ENCODE assay signal across 27 cellular contexts in the genomic region with DNA sequence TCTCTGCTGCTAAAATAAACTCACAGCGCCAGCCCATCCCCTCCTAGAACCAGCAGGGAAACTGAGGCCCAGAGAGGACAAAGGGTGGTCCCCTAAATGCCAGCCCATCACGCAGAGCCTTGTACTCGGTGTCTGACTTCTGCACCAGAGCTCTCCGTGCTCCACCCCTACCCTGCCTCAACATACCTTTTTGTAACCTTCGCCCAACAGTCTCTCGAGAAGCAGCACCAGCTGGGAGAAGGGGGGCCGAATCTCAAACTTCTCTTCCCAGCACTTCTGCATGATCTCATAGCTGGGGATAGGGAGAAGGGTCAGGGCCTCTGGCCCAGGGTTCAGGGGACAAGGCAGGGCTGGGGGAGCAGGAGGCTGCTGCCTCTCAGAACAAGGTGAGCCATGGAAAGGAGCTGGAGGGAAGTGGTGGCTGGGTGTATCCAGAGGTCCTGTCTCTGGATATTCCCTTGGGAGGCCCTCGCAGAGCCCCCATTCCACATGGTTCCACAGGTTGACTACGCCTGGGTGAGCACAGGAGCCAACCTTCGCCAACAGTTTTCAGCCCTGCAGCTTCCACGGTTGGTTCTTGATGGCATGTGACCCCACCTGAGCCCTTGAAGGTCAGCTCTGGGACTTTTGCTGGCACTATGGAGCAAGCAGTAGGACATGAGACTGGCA. TPM values are rescaled to one million over a fixed set of nuclear protein-coding genes. Genes with fewer than 3 reads are reported as not detected.
DNase-seq lines count a peak whose midpoint lies in the region; TF ChIP-seq lines count a peak whose summit lies in the region.
"Had no signal": no experiment of that assay in that cellular context is flagged by ENCODE, and none has a peak within 500 bp of the region (broad histone marks: within the 10 kb centered on the region; RNA-seq: fewer than 3 reads in every experiment).

No MANE protein-coding gene starts in this region.

- DNase-seq in activated T-cell treated with anti-CD3 and anti-CD28 coated beads, Interleukin-2, amount 50 U/mL, for 24 hours = peak; percentile 2
- no peak for DNase-seq in activated T-cell treated with anti-CD3 and anti-CD28 coated beads, Interleukin-2, amount 50 U/mL, for 1 hour
- no peak for DNase-seq in chondrocyte (ENCODE audit: low spot score)
- DNase-seq in mesenteric fat pad (ENCODE audit: low spot score) = peak; percentile 69
- peak; percentile 33 for DNase-seq in ureter (ENCODE audit: low spot score)
- DNase-seq in NCI-H2196 treated with DMSO at 0.1 percent for 48 hours (lab: John Stamatoyannopoulos, UW; ENCODE audit: unreplicated experiment) = no peak
- no peak for DNase-seq in dedifferentiated amniotic fluid mesenchymal stem cell (ENCODE audit: extremely low spot score)
- no peak for DNase-seq in glutamatergic neuron
- DNase-seq: activated CD4-positive, alpha-beta T cell treated with anti-CD3 and anti-CD28 coated beads for 4 hours; activated CD8-positive, alpha-beta memory T cell treated with anti-CD3 and anti-CD28 coated beads for 24 hours; activated effector memory CD4-positive, alpha-beta T cell treated with Interleukin-2 at 50 U/mL for 16 hours; activated naive CD8-positive, alpha-beta T cell treated with anti-CD3 and anti-CD28 coated beads for 36 hours; activated T-cell treated with anti-CD3 and anti-CD28 coated beads for 4 hours; Calu3; DMS79; NCI-H146; NCI-H345; SHP77; stimulated activated CD4-positive, alpha-beta T cell treated with anti-CD3 and anti-CD28 coated beads, Interleukin-4, amount 100 ng/mL, for 24 hours had no signal

- H3K9me3 Mint-ChIP-seq in activated T-cell treated with anti-CD3 and anti-CD28 coated beads, Interleukin-2, amount 50 U/mL, for 24 hours = no peaks in the 10 kb centered on the region
- H3K9me3 Mint-ChIP-seq in chondrocyte (ENCODE audit: low read depth) (no peaks in the 10 kb centered on the region), glutamatergic neuron (ENCODE audit: unreplicated experiment) (peaks cover 1% of the 10 kb centered on the region)
- H3K9me3 Mint-ChIP-seq: activated naive CD8-positive, alpha-beta T cell treated with anti-CD3 and anti-CD28 coated beads for 36 hours; central memory CD8-positive, alpha-beta T cell; IgD-negative memory B cell; memory B cell had no signal

- H3K27me3 Mint-ChIP-seq in activated T-cell treated with anti-CD3 and anti-CD28 coated beads, Interleukin-2, amount 50 U/mL, for 24 hours = no peaks in the 10 kb centered on the region
- H3K27me3 Mint-ChIP-seq in chondrocyte (ENCODE audit: low read depth) (no peaks in the 10 kb centered on the region), glutamatergic neuron (ENCODE audit: unreplicated experiment) (peaks cover 8% of the 10 kb centered on the region)
- H3K27me3 Mint-ChIP-seq: activated naive CD8-positive, alpha-beta T cell treated with anti-CD3 and anti-CD28 coated beads for 36 hours; IgD-negative memory B cell; memory B cell had no signal

- TF ChIP-seq CTCF in chondrocyte (IDR thresholded peaks at IDR 0.05) (no peak), glutamatergic neuron (IDR thresholded peaks at IDR 0.05; ENCODE audit: partially characterized antibody, unreplicated experiment) (no peak)

- no peaks in the 10 kb centered on the region for H3K36me3 Mint-ChIP-seq in activated T-cell treated with anti-CD3 and anti-CD28 coated beads, Interleukin-2, amount 50 U/mL, for 24 hours (ENCODE audit: low read depth)
- H3K36me3 Mint-ChIP-seq in chondrocyte (ENCODE audit: low read depth) (peaks cover 52% of the 10 kb centered on the region), glutamatergic neuron (ENCODE audit: unreplicated experiment) (no peaks in the 10 kb centered on the region)
- H3K36me3 Mint-ChIP-seq: activated naive CD8-positive, alpha-beta T cell treated with anti-CD3 and anti-CD28 coated beads for 36 hours; IgD-negative memory B cell; memory B cell had no signal

- H3K4me1 Mint-ChIP-seq in activated T-cell treated with anti-CD3 and anti-CD28 coated beads, Interleukin-2, amount 50 U/mL, for 24 hours (ENCODE audit: low read depth) = no peaks in the 10 kb centered on the region
- H3K4me1 Mint-ChIP-seq in chondrocyte (ENCODE audit: low read depth) (peaks cover 24% of the 10 kb centered on the region), glutamatergic neuron (ENCODE audit: low read depth, unreplicated experiment) (no peaks in the 10 kb centered on the region)
- H3K4me1 Mint-ChIP-seq: activated naive CD8-positive, alpha-beta T cell treated with anti-CD3 and anti-CD28 coated beads for 36 hours had no signal

- no peak overlapping the region for H3K27ac Mint-ChIP-seq in activated T-cell treated with anti-CD3 and anti-CD28 coated beads, Interleukin-2, amount 50 U/mL, for 24 hours
- H3K27ac Mint-ChIP-seq in chondrocyte (ENCODE audit: unreplicated experiment) (peak overlapping the region; percentile 36), glutamatergic neuron (ENCODE audit: unreplicated experiment) (no peak overlapping the region)
- H3K27ac Mint-ChIP-seq: activated naive CD8-positive, alpha-beta T cell treated with anti-CD3 and anti-CD28 coated beads for 36 hours; IgD-negative memory B cell; memory B cell; progenitor cell of endocrine pancreas had no signal

- H3K4me3 Mint-ChIP-seq in activated T-cell treated with anti-CD3 and anti-CD28 coated beads, Interleukin-2, amount 50 U/mL, for 24 hours = no peak overlapping the region
- H3K4me3 Mint-ChIP-seq in chondrocyte (ENCODE audit: unreplicated experiment) (no peak overlapping the region), glutamatergic neuron (ENCODE audit: unreplicated experiment) (no peak overlapping the region)
- H3K4me3 Mint-ChIP-seq: activated naive CD8-positive, alpha-beta T cell treated with anti-CD3 and anti-CD28 coated beads for 36 hours; central memory CD8-positive, alpha-beta T cell; IgD-negative memory B cell; memory B cell had no signal

RNA-seq across cellular contexts. Expression of a gene that starts 32.3 kb away (rescaled TPM):
- total RNA-seq in chondrocyte (0.62 to 1.7 TPM (median 0.65 TPM) in 3 replicates), mesenteric fat pad (58.6 TPM), ureter (16.9 TPM), glutamatergic neuron (ENCODE audit: unreplicated experiment) (not detected)
- total RNA-seq: activated naive CD8-positive, alpha-beta T cell treated with anti-CD3 and anti-CD28 coated beads for 36 hours; Calu3; HT-29; progenitor cell of endocrine pancreas; T-helper 2 cell treated with Interferon-gamma antibody and Interleukin-4, amounts not matched to agents 100 ng/mL and 5 ng/mL, for 36 hours had no signal

RNA-seq across cellular contexts. Expression of a gene that starts 37.0 kb away (rescaled TPM):
- total RNA-seq in chondrocyte (331 to 532 TPM (median 499 TPM) in 3 replicates), mesenteric fat pad (201 TPM), ureter (108 TPM), glutamatergic neuron (ENCODE audit: unreplicated experiment) (2.9 TPM)
- total RNA-seq: Calu3 had no signal

RNA-seq across cellular contexts. Expression of a gene that starts 47.9 kb away (rescaled TPM):
- 0.44 to 0.57 TPM in 2 of 3 replicates, not detected in the other for total RNA-seq in chondrocyte
- total RNA-seq in mesenteric fat pad = 0.35 TPM
- total RNA-seq in ureter = not detected
- total RNA-seq in glutamatergic neuron (ENCODE audit: unreplicated experiment) = not detected
- total RNA-seq: activated naive CD8-positive, alpha-beta T cell treated with anti-CD3 and anti-CD28 coated beads for 36 hours; Calu3; gastroesophageal sphincter; sciatic nerve; T-helper 2 cell treated with Interferon-gamma antibody and Interleukin-4, amounts not matched to agents 100 ng/mL and 5 ng/mL, for 36 hours had no signal

Comparison
In these comparisons a context has a peak if more than half of its experiments do, and no peak if none do; other contexts are left out.
1. DNase-seq: peak in activated T-cell treated with anti-CD3 and anti-CD28 coated beads, Interleukin-2, amount 50 U/mL, for 24 hours (single experiment), mesenteric fat pad (single experiment) and ureter (single experiment); none in activated T-cell treated with anti-CD3 and anti-CD28 coated beads, Interleukin-2, amount 50 U/mL, for 1 hour (single experiment), chondrocyte (single experiment), NCI-H2196 treated with DMSO at 0.1 percent for 48 hours (single experiment), dedifferentiated amniotic fluid mesenchymal stem cell (single experiment) and glutamatergic neuron (single experiment).
2. RNA of a gene that starts 37.0 kb away (total RNA-seq): 331 to 532 TPM in chondrocyte, 201 TPM in mesenteric fat pad (single experiment) and 108 TPM in ureter (single experiment); 2.9 TPM in glutamatergic neuron (single experiment); every median in the first group is over 10 times any median in the second.